ENCODE assay signal across 16 cellular contexts in the genomic region with DNA sequence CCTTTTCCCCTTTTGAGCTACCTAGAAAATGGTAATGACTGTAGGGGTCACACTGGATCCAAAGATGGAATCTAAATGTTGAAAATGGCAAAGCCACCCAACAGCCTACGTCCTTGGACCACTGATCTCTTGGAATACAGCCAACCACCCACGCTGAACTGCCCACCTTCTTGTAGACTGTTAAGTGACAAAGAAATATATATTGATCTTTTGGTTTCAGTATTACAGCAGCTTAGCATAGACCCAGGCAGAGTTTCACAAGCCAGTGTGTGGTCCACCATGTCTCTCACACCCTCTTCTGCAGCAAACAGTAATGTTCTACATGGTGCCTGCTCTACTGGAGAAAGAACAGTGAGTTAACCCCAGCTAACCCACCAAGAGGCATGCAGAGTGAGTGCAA. TPM values are rescaled to one million over a fixed set of nuclear protein-coding genes. Genes with fewer than 3 reads are reported as not detected.
DNase-seq lines count a peak whose midpoint lies in the region; ATAC-seq and TF ChIP-seq lines count a peak whose summit lies in the region.
"Had no signal": no experiment of that assay in that cellular context is flagged by ENCODE, and none has a peak within 500 bp of the region (broad histone marks: within the 10 kb centered on the region; RNA-seq: fewer than 3 reads in every experiment).

No MANE protein-coding gene starts in this region.

- peaks cover 2% of the 10 kb centered on the region for H3K27me3 ChIP-seq in A673 (replicated peaks; ENCODE audit: insufficient read depth, low read depth, low read length, poor library complexity)

- H3K27ac ChIP-seq in A673 (ENCODE audit: low read depth, low read length, poor library complexity, severe bottlenecking): no peak overlapping the region

- POLR2A ChIA-PET in A673 (lab: Charles Lee; ENCODE audit: low non-redundant PET): no interaction called here

- CTCF ChIA-PET in A673 (lab: Charles Lee): no interaction called here

- DNase-seq in globus pallidus (ENCODE audit: low spot score) (no peak), A673 (ENCODE audit: low spot score) (no peak), activated gamma-delta T cell (lab: John Stamatoyannopoulos, UW) (no peak), NCI-H82 treated with DMSO at 0.1 percent for 48 hours (lab: John Stamatoyannopoulos, UW; ENCODE audit: unreplicated experiment) (no peak)
- DNase-seq: activated CD8-positive, alpha-beta memory T cell treated with anti-CD3 and anti-CD28 coated beads, Interleukin-2, amount 50 U/mL, for 48 hours; HCEC 1CT; Kasumi-1; mucosa of descending colon; NCI-H1417 treated with DMSO at 0.1 percent for 48 hours; occipital lobe; SHP77 treated with DMSO at 0.1 percent for 48 hours; stimulated activated naive B cell treated with anti-CD40 and anti-IgM and Interleukin-4, amounts not matched to agents 10 μg/mL and 1 μg/mL and 100 μg/mL, for 72 hours had no signal

- ATAC-seq in GM18511 (IDR thresholded peaks at IDR 0.05; ENCODE audit: unreplicated experiment) (peak; percentile 95), GM19467 (IDR thresholded peaks at IDR 0.05; ENCODE audit: unreplicated experiment) (peak; percentile 68), HG02870 (IDR thresholded peaks at IDR 0.05; ENCODE audit: unreplicated experiment) (peak; percentile 64), HG03469 (IDR thresholded peaks at IDR 0.05; ENCODE audit: unreplicated experiment) (peak; percentile 92)
- ATAC-seq: mucosa of descending colon had no signal

- TF ChIP-seq CTCF in A673 (conservative IDR thresholded peaks at IDR 0.05; ENCODE audit: low read depth, low read length): no peak

- no peaks in the 10 kb centered on the region for H3K4me1 ChIP-seq in A673 (ENCODE audit: insufficient read depth, low read length, poor library complexity, severe bottlenecking)

- intact Hi-C loops in A673 (cut with micrococcal nuclease; ENCODE audit: unreplicated experiment): no loop called here

- H3K36me3 ChIP-seq in A673 (ENCODE audit: insufficient read depth, low read length, poor library complexity, severe bottlenecking): no peaks in the 10 kb centered on the region

- no peaks in the 10 kb centered on the region for H3K9me3 ChIP-seq in A673 (ENCODE audit: low read depth, low read length, poor library complexity, severe bottlenecking)
- H3K9me3 ChIP-seq: mucosa of descending colon had no signal

- BruUV-seq in A673 (replicated peaks; lab: Mats Ljungman, UMichigan): no TSS peak

- H3K4me3 ChIP-seq in A673 (ENCODE audit: low read depth, low read length, poor library complexity, severe bottlenecking): no peak overlapping the region
- H3K4me3 ChIP-seq: mucosa of descending colon had no signal

RNA-seq across cellular contexts. Expression of gene CACNB4, which starts 20.2 kb away (rescaled TPM):
- 0.19 TPM in 1 of 2 replicates, not detected in the other for total RNA-seq in A673 (2021)
